In genomic region chr1:97365026-97365425, GRCh38 we compare ENCODE assay signal across 15 cellular contexts.
"Had no signal": no experiment of that assay in that cellular context is flagged by ENCODE, and none has a peak within 500 bp of the region (broad histone marks: within the 10 kb centered on the region; RNA-seq: fewer than 3 reads in every experiment).

No MANE protein-coding gene starts in this region.

- H3K79me2 ChIP-seq: parathyroid adenoma had no signal

- H3K4me1 ChIP-seq: gastrocnemius medialis, left ventricle myocardium inferior, parathyroid adenoma, uterus had no signal

- H3K27me3 ChIP-seq: gastrocnemius medialis, neutrophil, uterus had no signal

- H3K4me3 ChIP-seq: gastrocnemius medialis, left ventricle myocardium inferior, uterus had no signal

- H3K9ac ChIP-seq: parathyroid adenoma had no signal

- DNase-seq: activated CD8-positive, alpha-beta T cell treated with anti-CD3 and anti-CD28 coated beads for 36 hours; activated effector memory CD4-positive, alpha-beta T cell treated with Interleukin-2 at 50 U/mL for 16 hours; activated naive CD4-positive, alpha-beta T cell treated with anti-CD3 and anti-CD28 coated beads, Interleukin-2, amount 50 U/mL, for 16 hours; activated T-cell treated with anti-CD3 and anti-CD28 coated beads, Interleukin-2, amount 50 U/mL, for 4 hours; cortex of kidney; effector CD4-positive, alpha-beta T cell; gastrocnemius medialis; left ventricle myocardium inferior; natural killer cell; uterus; WERI-Rb-1 had no signal

- H3K9me3 ChIP-seq: gastrocnemius medialis, left ventricle myocardium inferior, neutrophil, uterus had no signal

- H3K27ac ChIP-seq: gastrocnemius medialis, left ventricle myocardium inferior, neutrophil, parathyroid adenoma, uterus, WERI-Rb-1 had no signal

- H2AFZ ChIP-seq: parathyroid adenoma had no signal

- H3K36me3 ChIP-seq: gastrocnemius medialis, left ventricle myocardium inferior, uterus, WERI-Rb-1 had no signal

- FAIRE-seq: islet of Langerhans had no signal

- ATAC-seq: activated CD8-positive, alpha-beta T cell treated with anti-CD3 and anti-CD28 coated beads for 36 hours; activated T-cell treated with anti-CD3 and anti-CD28 coated beads, Interleukin-2, amount 50 U/mL, for 4 hours; gastrocnemius medialis; natural killer cell; stimulated activated effector memory CD8-positive, alpha-beta T cell treated with anti-CD3 and anti-CD28 coated beads, Interleukin-12 subunit alpha, Interleukin-12 subunit beta, amount 100 ng/mL, for 72 hours had no signal
